Comparison of ENCODE assay signal across 1 cellular context in genomic region chr17:4696432-4696796, GRCh38.
A peak's percentile ranks its signal among the peaks of the same experiment; 100 is the strongest.
TF ChIP-seq lines count a peak whose summit lies in the region.

No MANE protein-coding gene starts in this region.

TF ChIP-seq in GM12878, 131 proteins besides CTCF, POLR2A, EP300 and RAD21:
- TF ChIP-seq PAX8 (IDR thresholded peaks at IDR 0.05) (no peak), RUNX3 (IDR thresholded peaks at IDR 0.05; ENCODE audit: low read length) (peak; percentile 46; the same call in 1 of the 2 replicates), IRF4 (IDR thresholded peaks at IDR 0.05; ENCODE audit: low read depth, low read length) (peak; percentile 38; the same call in 1 of the 2 replicates), NBN (IDR thresholded peaks at IDR 0.05) (peak; percentile 60; the same call in 1 of the 2 replicates), EZH2 (IDR thresholded peaks at IDR 0.05; ENCODE audit: borderline replicate concordance, control insufficient read depth, low read depth, low read length) (no peak), MLLT1 (IDR thresholded peaks at IDR 0.05) (0 out of 2 replicates have a peak, but pooled peaks have one; percentile 66), RELB (IDR thresholded peaks at IDR 0.05; ENCODE audit: low read depth) (peak; percentile 29; the same call in 1 of the 2 replicates), ATF7 (IDR thresholded peaks at IDR 0.05; ENCODE audit: low read depth) (peak; percentile 39), CEBPB (IDR thresholded peaks at IDR 0.05; ENCODE audit: borderline replicate concordance in 1 of 2, low read depth in 2 of 2, low read length in 2 of 2) (no peak), CREB1 (IDR thresholded peaks at IDR 0.05; ENCODE audit: low read depth) (peak; percentile 56; the same call in 1 of the 2 replicates), SUPT20H (IDR thresholded peaks at IDR 0.05; ENCODE audit: borderline replicate concordance, control insufficient read depth, low read depth, low read length) (no peak), JUNB (IDR thresholded peaks at IDR 0.05) (peak; percentile 72; the same call in 1 of the 2 replicates), GABPA (IDR thresholded peaks at IDR 0.05; ENCODE audit: low read depth) (peak; percentile 68; the same call in 1 of the 2 replicates), ZBTB40 (IDR thresholded peaks at IDR 0.05; ENCODE audit: borderline replicate concordance) (peak; percentile 51; the same call in 1 of the 2 replicates), MXI1 (IDR thresholded peaks at IDR 0.05; ENCODE audit: low read depth, low read length) (peak; percentile 91), ELK1 (IDR thresholded peaks at IDR 0.05; ENCODE audit: low read depth, low read length) (0 out of 2 replicates have a peak, but pooled peaks have one; percentile 26), NFIC (IDR thresholded peaks at IDR 0.05; ENCODE audit: low read depth, low read length) (peak; percentile 30; the same call in 1 of the 2 replicates), ATF2 (IDR thresholded peaks at IDR 0.05; ENCODE audit: low read length) (no peak), BCLAF1 (IDR thresholded peaks at IDR 0.05) (no peak), IKZF2 (IDR thresholded peaks at IDR 0.05) (peak in 1 of 2 experiments; percentile 50; a peak in 2 of 4 replicates)
